In the genomic region with DNA sequence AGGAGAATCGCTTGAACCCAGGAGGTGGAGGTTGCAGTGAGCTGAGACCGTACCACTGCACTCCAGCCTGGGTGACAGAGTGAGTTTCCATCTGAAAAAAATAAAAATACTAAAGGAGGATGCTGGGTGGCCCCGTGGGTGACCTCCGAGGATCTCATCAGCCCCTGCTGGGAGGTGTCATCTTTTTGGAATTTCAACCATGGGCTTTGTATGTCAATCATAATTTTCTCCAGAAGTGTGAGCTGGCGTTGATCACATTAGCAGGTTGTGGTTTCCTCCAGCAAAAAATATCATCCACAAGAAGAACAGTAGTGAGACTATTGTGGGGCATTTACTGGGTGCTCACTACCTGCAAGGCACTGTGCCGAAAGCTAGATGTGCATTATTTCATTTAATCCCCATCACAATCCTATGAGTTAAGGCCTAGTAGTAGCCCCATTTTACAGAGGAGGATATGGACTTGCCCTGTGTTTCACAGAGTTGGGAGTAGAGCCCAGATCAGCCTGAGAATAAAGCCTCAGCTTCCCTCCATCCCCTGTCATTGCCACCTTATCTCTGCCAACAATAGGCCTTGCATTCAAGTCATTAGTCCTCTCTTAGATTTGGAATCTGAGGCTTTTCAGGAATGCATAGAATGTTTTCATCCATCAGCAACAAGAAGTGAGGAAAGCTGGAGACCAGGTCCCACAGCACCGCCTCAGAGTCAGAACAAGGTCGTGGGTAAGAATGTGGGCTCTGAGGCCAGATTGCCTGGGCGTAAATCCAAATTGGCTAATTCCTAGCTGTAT, we compare ENCODE assay signal across 24 cellular contexts. TPM values are rescaled to one million over a fixed set of nuclear protein-coding genes. Genes with fewer than 3 reads are reported as not detected.
DNase-seq lines count a peak whose midpoint lies in the region; ATAC-seq and TF ChIP-seq lines count a peak whose summit lies in the region.
"Had no signal": no experiment of that assay in that cellular context is flagged by ENCODE, and none has a peak within 500 bp of the region (broad histone marks: within the 10 kb centered on the region; RNA-seq: fewer than 3 reads in every experiment).

No MANE protein-coding gene starts in this region.

- peaks cover 8% of the 10 kb centered on the region for H3K4me1 ChIP-seq in left ventricle myocardium inferior
- H3K4me1 ChIP-seq: prostate gland had no signal

- POLR2A ChIA-PET in WTC11 (lab: Charles Lee) = interaction anchor here (0.6 kb wide), 1 partner anchor 1553 kb away, joined by 3 read pairs; no protein-coding TSS in a partner anchor

- H3K27ac ChIP-seq in left ventricle myocardium inferior (replicated peaks) = peak overlapping the region; percentile 48
- H3K27ac ChIP-seq: HL-60, PC-9, prostate gland had no signal

- DNase-seq in GM04503 (ENCODE audit: low read depth) = peak; percentile 84
- no peak for DNase-seq in WTC11 (ENCODE audit: low spot score)
- peak; percentile 47 for DNase-seq in left ventricle myocardium inferior
- DNase-seq in sciatic nerve (ENCODE audit: low spot score) = no peak
- DNase-seq in MV-4-11 (lab: John Stamatoyannopoulos, UW) = no peak
- DNase-seq in RPMI8226 = no peak
- DNase-seq: activated CD4-positive, CD25-positive, alpha-beta regulatory T cell treated with anti-CD3 and anti-CD28 coated beads, Interleukin-2, amount 50 U/mL, for 72 hours; activated CD8-positive, alpha-beta memory T cell treated with anti-CD3 and anti-CD28 coated beads, Interleukin-2, amount 50 U/mL, for 4 hours; activated naive CD4-positive, alpha-beta T cell treated with anti-CD3 and anti-CD28 coated beads for 36 hours; CD4-positive, CD25-positive, alpha-beta regulatory T cell; Kasumi-1; naive thymus-derived CD4-positive, alpha-beta T cell; NCI-H1930; NCI-H524 treated with DMSO at 0.1 percent for 48 hours; PC-9; stimulated activated CD4-positive, alpha-beta T cell treated with anti-CD3 and anti-CD28 coated beads, Interleukin-15, amount 100 ng/mL, for 24 hours; T-cell had no signal

- TF ChIP-seq CTCF in WTC11 (IDR thresholded peaks at IDR 0.05) = no peak
- TF ChIP-seq CTCF in left ventricle myocardium inferior (IDR thresholded peaks at IDR 0.05; ENCODE audit: borderline replicate concordance) = no peak

- no peak overlapping the region for H3K4me3 Mint-ChIP-seq in WTC11
- H3K4me3 Mint-ChIP-seq: activated naive CD4-positive, alpha-beta T cell treated with anti-CD3 and anti-CD28 coated beads for 36 hours; CD4-positive, CD25-positive, alpha-beta regulatory T cell; central memory CD8-positive, alpha-beta T cell; naive thymus-derived CD4-positive, alpha-beta T cell; T-cell had no signal

- peaks cover 5% of the 10 kb centered on the region for H3K27me3 Mint-ChIP-seq in WTC11 (ENCODE audit: low read depth)
- H3K27me3 Mint-ChIP-seq: CD4-positive, CD25-positive, alpha-beta regulatory T cell; central memory CD8-positive, alpha-beta T cell had no signal

- H3K4me3 ChIP-seq in left ventricle myocardium inferior = no peak overlapping the region
- H3K4me3 ChIP-seq: PC-9, prostate gland had no signal

- no peaks in the 10 kb centered on the region for H3K9me3 ChIP-seq in left ventricle myocardium inferior (replicated peaks)
- H3K9me3 ChIP-seq: prostate gland had no signal

- H3K9me3 Mint-ChIP-seq in WTC11 = no peaks in the 10 kb centered on the region
- H3K9me3 Mint-ChIP-seq: activated naive CD4-positive, alpha-beta T cell treated with anti-CD3 and anti-CD28 coated beads for 36 hours; central memory CD8-positive, alpha-beta T cell; T-cell had no signal

- H3K4me1 Mint-ChIP-seq in WTC11 = no peaks in the 10 kb centered on the region
- H3K4me1 Mint-ChIP-seq: CD4-positive, CD25-positive, alpha-beta regulatory T cell; central memory CD8-positive, alpha-beta T cell; naive thymus-derived CD4-positive, alpha-beta T cell; T-cell had no signal

- H3K27me3 ChIP-seq in left ventricle myocardium inferior (ENCODE audit: low read depth) = no peaks in the 10 kb centered on the region

- no peaks in the 10 kb centered on the region for H3K36me3 ChIP-seq in left ventricle myocardium inferior
- H3K36me3 ChIP-seq: prostate gland had no signal

- intact Hi-C loops in left ventricle myocardium inferior (cut with micrococcal nuclease) (no loop called here), sciatic nerve (cut with DNase I) (no loop called here)

- H3K27ac Mint-ChIP-seq in WTC11 = no peak overlapping the region
- H3K27ac Mint-ChIP-seq: activated naive CD4-positive, alpha-beta T cell treated with anti-CD3 and anti-CD28 coated beads for 36 hours; CD4-positive, CD25-positive, alpha-beta regulatory T cell; naive thymus-derived CD4-positive, alpha-beta T cell; T-cell had no signal

- peak; percentile 83 for ATAC-seq in WTC11
- peak; percentile 59 for ATAC-seq in sciatic nerve
- ATAC-seq in GM19328 (IDR thresholded peaks at IDR 0.05; ENCODE audit: unreplicated experiment) = no peak
- ATAC-seq in HG02678 (IDR thresholded peaks at IDR 0.05; ENCODE audit: unreplicated experiment) = no peak
- ATAC-seq: naive thymus-derived CD4-positive, alpha-beta T cell; T-cell had no signal

- no peaks in the 10 kb centered on the region for H3K36me3 Mint-ChIP-seq in WTC11
- H3K36me3 Mint-ChIP-seq: CD4-positive, CD25-positive, alpha-beta regulatory T cell; naive thymus-derived CD4-positive, alpha-beta T cell; T-cell had no signal

- CTCF ChIA-PET in WTC11 (lab: Charles Lee) = no interaction called here

TF ChIP-seq in WTC11, 78 proteins besides CTCF, POLR2A, EP300 and RAD21 (continues in another document):
- TF ChIP-seq, protein P1, sequence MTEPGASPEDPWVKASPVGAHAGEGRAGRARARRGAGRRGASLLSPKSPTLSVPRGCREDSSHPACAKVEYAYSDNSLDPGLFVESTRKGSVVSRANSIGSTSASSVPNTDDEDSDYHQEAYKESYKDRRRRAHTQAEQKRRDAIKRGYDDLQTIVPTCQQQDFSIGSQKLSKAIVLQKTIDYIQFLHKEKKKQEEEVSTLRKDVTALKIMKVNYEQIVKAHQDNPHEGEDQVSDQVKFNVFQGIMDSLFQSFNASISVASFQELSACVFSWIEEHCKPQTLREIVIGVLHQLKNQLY (CRISPR knock-in tag; IDR thresholded peaks at IDR 0.05) = no peak
- TF ChIP-seq, protein P2, sequence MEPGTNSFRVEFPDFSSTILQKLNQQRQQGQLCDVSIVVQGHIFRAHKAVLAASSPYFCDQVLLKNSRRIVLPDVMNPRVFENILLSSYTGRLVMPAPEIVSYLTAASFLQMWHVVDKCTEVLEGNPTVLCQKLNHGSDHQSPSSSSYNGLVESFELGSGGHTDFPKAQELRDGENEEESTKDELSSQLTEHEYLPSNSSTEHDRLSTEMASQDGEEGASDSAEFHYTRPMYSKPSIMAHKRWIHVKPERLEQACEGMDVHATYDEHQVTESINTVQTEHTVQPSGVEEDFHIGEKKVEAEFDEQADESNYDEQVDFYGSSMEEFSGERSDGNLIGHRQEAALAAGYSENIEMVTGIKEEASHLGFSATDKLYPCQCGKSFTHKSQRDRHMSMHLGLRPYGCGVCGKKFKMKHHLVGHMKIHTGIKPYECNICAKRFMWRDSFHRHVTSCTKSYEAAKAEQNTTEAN (CRISPR knock-in tag; IDR thresholded peaks at IDR 0.05) = no peak
- no peak for TF ChIP-seq MYBL2 (CRISPR knock-in tag; IDR thresholded peaks at IDR 0.05)
- TF ChIP-seq, protein P3, sequence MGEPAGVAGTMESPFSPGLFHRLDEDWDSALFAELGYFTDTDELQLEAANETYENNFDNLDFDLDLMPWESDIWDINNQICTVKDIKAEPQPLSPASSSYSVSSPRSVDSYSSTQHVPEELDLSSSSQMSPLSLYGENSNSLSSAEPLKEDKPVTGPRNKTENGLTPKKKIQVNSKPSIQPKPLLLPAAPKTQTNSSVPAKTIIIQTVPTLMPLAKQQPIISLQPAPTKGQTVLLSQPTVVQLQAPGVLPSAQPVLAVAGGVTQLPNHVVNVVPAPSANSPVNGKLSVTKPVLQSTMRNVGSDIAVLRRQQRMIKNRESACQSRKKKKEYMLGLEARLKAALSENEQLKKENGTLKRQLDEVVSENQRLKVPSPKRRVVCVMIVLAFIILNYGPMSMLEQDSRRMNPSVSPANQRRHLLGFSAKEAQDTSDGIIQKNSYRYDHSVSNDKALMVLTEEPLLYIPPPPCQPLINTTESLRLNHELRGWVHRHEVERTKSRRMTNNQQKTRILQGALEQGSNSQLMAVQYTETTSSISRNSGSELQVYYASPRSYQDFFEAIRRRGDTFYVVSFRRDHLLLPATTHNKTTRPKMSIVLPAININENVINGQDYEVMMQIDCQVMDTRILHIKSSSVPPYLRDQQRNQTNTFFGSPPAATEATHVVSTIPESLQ (CRISPR knock-in tag; IDR thresholded peaks at IDR 0.05) = no peak
- no peak for TF ChIP-seq USF2 (CRISPR knock-in tag; IDR thresholded peaks at IDR 0.05)
- no peak for TF ChIP-seq JUN (CRISPR knock-in tag; IDR thresholded peaks at IDR 0.05)
- no peak for TF ChIP-seq AR (CRISPR knock-in tag; IDR thresholded peaks at IDR 0.05)

RNA-seq across cellular contexts. Expression of gene SVOP, which starts 39.8 kb away (rescaled TPM):
- total RNA-seq in WTC11 (2021) (0.04 to 0.07 TPM (median 0.07 TPM) in 3 replicates), left ventricle myocardium inferior (2.6 TPM), sciatic nerve (not detected)
- total RNA-seq: activated naive CD4-positive, alpha-beta T cell treated with anti-CD3 and anti-CD28 coated beads for 36 hours; CD4-positive, CD25-positive, alpha-beta regulatory T cell; Daoy; naive thymus-derived CD4-positive, alpha-beta T cell; PC-9; subcutaneous adipose tissue; T-cell had no signal

Comparison
In these comparisons a context has a peak if more than half of its experiments do, and no peak if none do; other contexts are left out.
1. DNase-seq: peak in GM04503 (single experiment) and left ventricle myocardium inferior (single experiment); none in WTC11 (single experiment), sciatic nerve (single experiment), MV-4-11 (single experiment) and RPMI8226 (single experiment).
2. ATAC-seq: peak in WTC11 (single experiment) and sciatic nerve (single experiment); none in GM19328 (single experiment) and HG02678 (single experiment).